ENCODE assay signal across 8 cellular contexts in the genomic region with DNA sequence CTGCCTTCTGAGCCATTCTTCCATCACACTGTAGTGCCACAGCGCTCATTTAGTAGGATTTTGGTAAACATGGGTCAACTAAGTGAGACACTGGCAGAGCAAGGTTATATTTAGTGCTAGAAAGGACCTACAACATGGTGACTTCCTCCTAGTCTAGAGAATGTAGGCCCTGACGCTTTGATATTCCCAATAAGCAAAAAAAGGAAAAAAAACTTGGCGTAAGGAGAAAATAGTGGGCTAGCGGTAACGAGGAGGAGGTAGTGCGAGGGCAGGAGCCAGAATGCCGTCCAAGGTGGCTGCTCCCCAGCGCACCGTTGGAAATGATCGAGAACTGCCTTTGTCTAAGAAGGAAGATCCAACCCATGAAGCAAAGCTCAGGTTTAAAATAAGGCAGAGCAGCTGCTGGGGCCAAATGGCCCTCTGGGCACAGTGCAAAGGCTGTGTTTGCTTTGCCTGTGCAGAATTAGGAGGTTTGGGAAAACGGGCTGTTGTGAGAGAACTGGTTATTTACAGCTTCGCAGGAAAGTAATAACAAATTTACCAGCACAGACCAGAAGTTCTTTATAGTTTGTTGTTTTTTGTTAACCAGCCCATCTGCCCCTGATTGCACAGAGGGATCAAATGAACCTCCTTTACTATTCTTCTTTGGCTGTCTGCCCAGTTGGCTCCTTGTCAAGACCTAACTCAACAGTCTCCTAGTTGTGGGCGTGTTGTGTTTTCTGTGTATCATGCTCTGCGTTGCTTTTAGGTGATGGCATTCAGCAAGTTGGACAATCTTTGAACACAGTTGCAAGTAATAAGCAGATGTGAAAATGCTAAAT.
DNase-seq lines count a peak whose midpoint lies in the region; ATAC-seq and TF ChIP-seq lines count a peak whose summit lies in the region.

No MANE protein-coding gene starts in this region.

- H3K36me3 ChIP-seq in rectal smooth muscle tissue (ENCODE audit: control insufficient read depth, insufficient read depth, low read length) = peaks cover 3% of the 10 kb centered on the region
- no peaks in the 10 kb centered on the region for H3K36me3 ChIP-seq in MM.1S (replicated peaks; ENCODE audit: insufficient read depth, low read length)

- ATAC-seq in GM18511 (IDR thresholded peaks at IDR 0.05; ENCODE audit: unreplicated experiment) = no peak

- H3K27me3 ChIP-seq in rectal smooth muscle tissue (ENCODE audit: control insufficient read depth, insufficient read depth, low read length) (no peaks in the 10 kb centered on the region), MM.1S (replicated peaks; ENCODE audit: insufficient read depth, low read length) (no peaks in the 10 kb centered on the region)

- no peak overlapping the region for H3K27ac Mint-ChIP-seq in endothelial cell (ENCODE audit: unreplicated experiment)

- H4K20me1 ChIP-seq in MM.1S (ENCODE audit: insufficient read depth, low read length) = no peaks in the 10 kb centered on the region

- H2AFZ ChIP-seq in MM.1S (ENCODE audit: low read length) = no peak overlapping the region

- H3K4me1 ChIP-seq in rectal smooth muscle tissue (ENCODE audit: control insufficient read depth, insufficient read depth, low read length) = peaks cover 12% of the 10 kb centered on the region
- H3K4me1 ChIP-seq in MM.1S (ENCODE audit: low read length) = no peaks in the 10 kb centered on the region

- no peak overlapping the region for H3K4me2 ChIP-seq in MM.1S (ENCODE audit: low read depth, low read length)

- H3K27me3 Mint-ChIP-seq in endothelial cell (ENCODE audit: unreplicated experiment) = peaks cover 1% of the 10 kb centered on the region

- H3K9ac ChIP-seq in rectal smooth muscle tissue (ENCODE audit: low read length) (no peak overlapping the region), MM.1S (ENCODE audit: low read length) (no peak overlapping the region)

- no peaks in the 10 kb centered on the region for H3K9me3 Mint-ChIP-seq in endothelial cell (ENCODE audit: unreplicated experiment)

- H3K27ac ChIP-seq in rectal smooth muscle tissue (ENCODE audit: low read depth, low read length) (peak overlapping the region; percentile 19), MM.1S (ENCODE audit: low read length) (no peak overlapping the region)

- no peaks in the 10 kb centered on the region for H3K79me2 ChIP-seq in MM.1S (ENCODE audit: low read length)

- H3K4me1 Mint-ChIP-seq in endothelial cell (ENCODE audit: unreplicated experiment) = peaks cover 4% of the 10 kb centered on the region

- no peak for TF ChIP-seq CTCF in endothelial cell (IDR thresholded peaks at IDR 0.05; ENCODE audit: unreplicated experiment)
- no peak for TF ChIP-seq CTCF in MM.1S (IDR thresholded peaks at IDR 0.05; ENCODE audit: low read length)
- no peak for TF ChIP-seq CTCF in GM10248 (IDR thresholded peaks at IDR 0.05; ENCODE audit: control extremely low read depth, extremely low read depth, low read depth, missing control alignments)

- no peaks in the 10 kb centered on the region for H3K9me3 ChIP-seq in MM.1S (replicated peaks; ENCODE audit: insufficient read depth, low read length)

- H3K36me3 Mint-ChIP-seq in endothelial cell (ENCODE audit: low read depth, unreplicated experiment) = peaks cover 24% of the 10 kb centered on the region

- peak overlapping the region; percentile 15 for H3K4me3 Mint-ChIP-seq in endothelial cell (ENCODE audit: unreplicated experiment)

- POLR2A ChIA-PET in GM10248 (lab: Yijun Ruan, JAX) = no interaction called here

- H3K4me3 ChIP-seq in rectal smooth muscle tissue (ENCODE audit: low read length) (no peak overlapping the region), MM.1S (ENCODE audit: low read length) (no peak overlapping the region)

- H3F3A ChIP-seq in MM.1S (ENCODE audit: insufficient read depth, low read length) = no peaks in the 10 kb centered on the region

- CTCF ChIA-PET in GM10248 (lab: Yijun Ruan, JAX) = no interaction called here

- DNase-seq in HS-27A (ENCODE audit: low read depth) = peak; percentile 74
- DNase-seq in NCI-H748 treated with DMSO at 0.1 percent for 48 hours (lab: John Stamatoyannopoulos, UW) = peak; percentile 96
- no peak for DNase-seq in endothelial cell (ENCODE audit: low spot score)
- no peak for DNase-seq in middle frontal gyrus (ENCODE audit: extremely low spot score, low spot score)
- no peak for DNase-seq in MM.1S
- no peak for DNase-seq in GM10248 (ENCODE audit: extremely low spot score)

- H3K9me2 ChIP-seq in MM.1S (replicated peaks; ENCODE audit: insufficient read depth, low read length) = no peaks in the 10 kb centered on the region

Comparison
In these comparisons a context has a peak if more than half of its experiments do, and no peak if none do; other contexts are left out.
1. DNase-seq: peak in HS-27A (single experiment) and NCI-H748 treated with DMSO at 0.1 percent for 48 hours (single experiment); none in endothelial cell (single experiment), middle frontal gyrus (single experiment), MM.1S (single experiment) and GM10248 (single experiment).